In the genomic region with DNA sequence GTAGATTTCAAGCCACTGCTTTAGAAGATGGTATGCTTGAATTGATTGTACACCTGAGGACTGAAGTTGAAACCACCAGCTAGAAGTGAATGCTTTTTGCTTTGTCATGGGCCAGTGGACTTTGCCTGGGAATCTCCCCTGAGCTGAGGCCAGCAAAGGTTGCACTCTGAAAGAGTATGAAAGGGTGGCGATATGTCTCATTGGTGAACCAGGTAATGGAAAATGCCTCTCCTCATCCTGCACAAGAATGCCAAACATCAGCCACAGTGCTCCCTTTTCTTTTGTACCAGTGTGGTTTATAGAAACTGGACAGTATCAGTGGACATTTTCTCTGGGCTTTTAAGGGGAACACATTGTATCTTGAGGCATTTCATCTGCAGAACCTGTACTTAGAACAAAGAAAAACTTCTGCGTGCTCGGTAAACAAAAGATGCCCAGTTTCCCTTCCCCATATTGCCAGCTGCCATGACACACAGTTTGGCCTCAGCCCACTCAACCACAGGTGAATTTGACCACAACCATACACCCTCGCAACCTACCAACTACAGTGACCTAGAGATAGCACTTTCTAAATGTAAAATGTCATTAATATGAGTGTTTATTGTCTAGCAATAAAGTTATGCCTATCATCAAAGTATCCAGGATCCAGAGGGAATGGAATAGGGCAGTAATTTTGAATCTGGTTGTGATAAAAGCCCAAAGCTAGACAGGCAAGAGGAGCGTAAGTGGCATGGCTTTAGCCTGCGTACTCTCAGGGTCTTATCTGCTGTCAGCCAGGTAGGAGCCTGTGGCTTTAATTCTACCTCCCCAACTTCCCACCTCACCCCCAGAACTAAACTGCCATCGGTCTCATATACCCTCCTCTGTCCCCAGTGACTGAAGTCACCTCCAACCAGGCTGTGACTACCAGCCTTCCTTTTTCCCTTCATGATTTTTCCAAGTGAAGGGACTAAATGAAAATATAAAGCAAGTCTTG, we compare ENCODE assay signal across 10 cellular contexts.
DNase-seq lines count a peak whose midpoint lies in the region; ATAC-seq, FAIRE-seq and TF ChIP-seq lines count a peak whose summit lies in the region.
"Had no signal": no experiment of that assay in that cellular context is flagged by ENCODE, and none has a peak within 500 bp of the region (broad histone marks: within the 10 kb centered on the region; RNA-seq: fewer than 3 reads in every experiment).

No MANE protein-coding gene starts in this region.

- ATAC-seq in GM18517 (IDR thresholded peaks at IDR 0.05; ENCODE audit: unreplicated experiment): peak; percentile 83
- peak; percentile 83 for ATAC-seq in GM21717 (IDR thresholded peaks at IDR 0.05; ENCODE audit: unreplicated experiment)
- ATAC-seq in HG03469 (IDR thresholded peaks at IDR 0.05; ENCODE audit: unreplicated experiment): peak; percentile 63
- ATAC-seq in HepG2: peak; percentile 98

- peak; percentile 80 for FAIRE-seq in HepG2 (lab: Jason Lieb, UNC)

- H2AFZ ChIP-seq in HepG2 (ENCODE audit: low read length) (peak overlapping the region; percentile 81), smooth muscle cell (ENCODE audit: low read depth) (no peak overlapping the region)

- TF ChIP-seq CTCF in HepG2 (CRISPR knock-in tag; IDR thresholded peaks at IDR 0.05) (no peak; the same call in 1 of the 2 replicates), smooth muscle cell (IDR thresholded peaks at IDR 0.05; ENCODE audit: borderline replicate concordance, insufficient read depth, poor library complexity, severe bottlenecking) (no peak)

- TF ChIP-seq EP300 in HepG2 (IDR thresholded peaks at IDR 0.05; ENCODE audit: low read depth in 2 of 2, low read length in 2 of 2): peak; percentile 42 to 92; a peak in 3 of 4 replicates
- TF ChIP-seq EP300 in HepG2 (CRISPR knock-in tag; IDR thresholded peaks at IDR 0.05; ENCODE audit: borderline replicate concordance): peak; percentile 89

- H3K4me1 ChIP-seq in HepG2 (ENCODE audit: insufficient read depth, low read length) (peaks cover 34% of the 10 kb centered on the region), smooth muscle cell (ENCODE audit: low read depth) (peaks cover 8% of the 10 kb centered on the region)

- no peaks in the 10 kb centered on the region for H3F3A ChIP-seq in smooth muscle cell (ENCODE audit: low read depth)

- DNase-seq in HepG2 (ENCODE audit: low spot score) (peak; percentile 93), cerebellum (ENCODE audit: low spot score) (no peak), cerebellar nuclear complex (lab: John Stamatoyannopoulos, UW) (no peak), smooth muscle cell (lab: John Stamatoyannopoulos, UW; ENCODE audit: unreplicated experiment) (no peak)
- DNase-seq in stimulated activated CD4-positive, alpha-beta T cell treated with anti-CD3 and anti-CD28 coated beads, Interleukin-4, amount 100 ng/mL, for 4 hours: no peak
- DNase-seq: immature natural killer cell had no signal

- H4K20me1 ChIP-seq in HepG2 (ENCODE audit: insufficient read depth, low read length) (no peaks in the 10 kb centered on the region), smooth muscle cell (ENCODE audit: low read depth) (no peaks in the 10 kb centered on the region)

- BruUV-seq in HepG2 (replicated peaks; lab: Mats Ljungman, UMichigan): TSS peak; percentile 99

- CTCF ChIA-PET in HepG2 (lab: Yijun Ruan, JAX; ENCODE audit: low intra/inter-chr PET ratio, low total read pairs): no interaction called here

- in situ Hi-C loops in HepG2 (cut with HindIII; ENCODE audit: extremely low pct_ligation_motif_present, low pct_unique_long_range_greater_than_20kb): no loop called here

- H3K36me3 ChIP-seq in HepG2 (replicated peaks in 1 of 2; ENCODE audit: control insufficient read depth in 1 of 2, insufficient read depth in 2 of 2, low read length in 2 of 2) (no peaks in the 10 kb centered on the region), smooth muscle cell (ENCODE audit: low read depth) (no peaks in the 10 kb centered on the region)

- no peaks in the 10 kb centered on the region for H3K9me3 ChIP-seq in HepG2 (ENCODE audit: low read length)
- no peaks in the 10 kb centered on the region for H3K9me3 ChIP-seq in smooth muscle cell (replicated peaks; ENCODE audit: low read depth)

- H3K79me2 ChIP-seq in HepG2 (ENCODE audit: insufficient read depth, low read length): no peaks in the 10 kb centered on the region
- H3K79me2 ChIP-seq in smooth muscle cell (ENCODE audit: low read depth): no peaks in the 10 kb centered on the region

- POLR2A ChIA-PET in HepG2 (lab: Yijun Ruan, JAX): interaction anchor here (0.9 to 1.4 kb wide), 4 partner anchors 9 to 60 kb away, joined by 3 to 12 read pairs (median 4); no protein-coding TSS in a partner anchor

- peak overlapping the region; percentile 22; the same call in 1 of the 2 replicates for H3K9ac ChIP-seq in HepG2 (ENCODE audit: insufficient read depth, low read depth, low read length)
- H3K9ac ChIP-seq in smooth muscle cell (ENCODE audit: low read depth): no peak overlapping the region

- H3K27me3 ChIP-seq in HepG2 (ENCODE audit: control insufficient read depth in 1 of 2, insufficient read depth in 2 of 2, low read length in 2 of 2): no peaks in the 10 kb centered on the region
- no peaks in the 10 kb centered on the region for H3K27me3 ChIP-seq in smooth muscle cell (ENCODE audit: low read depth)

- H3K4me3 ChIP-seq in HepG2 (replicated peaks in 1 of 3; ENCODE audit: insufficient read depth in 1 of 3, low read depth in 2 of 3, low read length in 3 of 3) (peak overlapping the region in 2 of 3 experiments; percentile 6 to 33; a peak in 1 of 6 replicates), smooth muscle cell (no peak overlapping the region)
- H3K4me3 ChIP-seq: skin epidermis had no signal

- intact Hi-C loops in HepG2 (cut with micrococcal nuclease; ENCODE audit: unreplicated experiment): loop anchor here (2.0 to 10.0 kb wide), 3 partner anchors 31 to 83 kb away; a partner anchor contains a TSS

- H3K4me2 ChIP-seq in HepG2 (ENCODE audit: low read depth, low read length): peak overlapping the region; percentile 68
- no peak overlapping the region for H3K4me2 ChIP-seq in smooth muscle cell

- peak in 1 of 2 experiments; percentile 16; a peak in 1 of 4 replicates for TF ChIP-seq POLR2A in HepG2 (IDR thresholded peaks at IDR 0.05; ENCODE audit: insufficient read depth in 1 of 2, low read depth in 2 of 2, low read length in 2 of 2)

- TF ChIP-seq RAD21 in HepG2 (CRISPR knock-in tag; IDR thresholded peaks at IDR 0.05): no peak

- peak overlapping the region; percentile 87 for H3K27ac ChIP-seq in HepG2 (ENCODE audit: extremely low read length, insufficient read depth, low read length)
- no peak overlapping the region for H3K27ac ChIP-seq in smooth muscle cell (ENCODE audit: low read depth)

- 67% methylated on average over 7 of the region's 7 CpGs for WGBS in HepG2 (ENCODE audit: low lambda C conversion rate)
- 90% methylated on average over 7 of the region's 7 CpGs for WGBS in smooth muscle cell (ENCODE audit: low lambda C conversion rate)

TF ChIP-seq in HepG2, 621 proteins besides CTCF, POLR2A, EP300 and RAD21 (continues in another document):
- TF ChIP-seq, protein P1, sequence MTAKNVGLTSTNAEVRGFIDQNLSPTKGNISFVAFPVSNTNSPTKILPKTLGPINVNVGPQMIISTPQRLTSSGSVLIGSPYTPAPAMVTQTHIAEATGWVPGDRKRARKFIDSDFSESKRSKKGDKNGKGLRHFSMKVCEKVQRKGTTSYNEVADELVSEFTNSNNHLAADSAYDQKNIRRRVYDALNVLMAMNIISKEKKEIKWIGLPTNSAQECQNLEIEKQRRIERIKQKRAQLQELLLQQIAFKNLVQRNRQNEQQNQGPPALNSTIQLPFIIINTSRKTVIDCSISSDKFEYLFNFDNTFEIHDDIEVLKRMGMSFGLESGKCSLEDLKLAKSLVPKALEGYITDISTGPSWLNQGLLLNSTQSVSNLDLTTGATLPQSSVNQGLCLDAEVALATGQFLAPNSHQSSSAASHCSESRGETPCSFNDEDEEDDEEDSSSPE (CRISPR knock-in tag; IDR thresholded peaks at IDR 0.05): no peak
- TF ChIP-seq TBX2 (CRISPR knock-in tag; IDR thresholded peaks at IDR 0.05; ENCODE audit: borderline replicate concordance) (peak; percentile 46; the same call in 1 of the 2 replicates), ZSCAN21 (CRISPR knock-in tag; IDR thresholded peaks at IDR 0.05; ENCODE audit: borderline replicate concordance) (no peak), MEIS1 (CRISPR knock-in tag; IDR thresholded peaks at IDR 0.05; ENCODE audit: borderline replicate concordance) (no peak), RBM22 (optimal IDR thresholded peaks at IDR 0.05; ENCODE audit: low read length) (no peak), SMC3 (IDR thresholded peaks at IDR 0.05; ENCODE audit: low read length) (no peak), ZNF792 (CRISPR knock-in tag; IDR thresholded peaks at IDR 0.05) (peak; percentile 54; the same call in 1 of the 2 replicates)
- TF ChIP-seq, protein P2, sequence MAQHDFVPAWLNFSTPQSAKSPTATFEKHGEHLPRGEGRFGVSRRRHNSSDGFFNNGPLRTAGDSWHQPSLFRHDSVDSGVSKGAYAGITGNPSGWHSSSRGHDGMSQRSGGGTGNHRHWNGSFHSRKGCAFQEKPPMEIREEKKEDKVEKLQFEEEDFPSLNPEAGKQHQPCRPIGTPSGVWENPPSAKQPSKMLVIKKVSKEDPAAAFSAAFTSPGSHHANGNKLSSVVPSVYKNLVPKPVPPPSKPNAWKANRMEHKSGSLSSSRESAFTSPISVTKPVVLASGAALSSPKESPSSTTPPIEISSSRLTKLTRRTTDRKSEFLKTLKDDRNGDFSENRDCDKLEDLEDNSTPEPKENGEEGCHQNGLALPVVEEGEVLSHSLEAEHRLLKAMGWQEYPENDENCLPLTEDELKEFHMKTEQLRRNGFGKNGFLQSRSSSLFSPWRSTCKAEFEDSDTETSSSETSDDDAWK (CRISPR knock-in tag; IDR thresholded peaks at IDR 0.05): no peak
- TF ChIP-seq, protein P3, sequence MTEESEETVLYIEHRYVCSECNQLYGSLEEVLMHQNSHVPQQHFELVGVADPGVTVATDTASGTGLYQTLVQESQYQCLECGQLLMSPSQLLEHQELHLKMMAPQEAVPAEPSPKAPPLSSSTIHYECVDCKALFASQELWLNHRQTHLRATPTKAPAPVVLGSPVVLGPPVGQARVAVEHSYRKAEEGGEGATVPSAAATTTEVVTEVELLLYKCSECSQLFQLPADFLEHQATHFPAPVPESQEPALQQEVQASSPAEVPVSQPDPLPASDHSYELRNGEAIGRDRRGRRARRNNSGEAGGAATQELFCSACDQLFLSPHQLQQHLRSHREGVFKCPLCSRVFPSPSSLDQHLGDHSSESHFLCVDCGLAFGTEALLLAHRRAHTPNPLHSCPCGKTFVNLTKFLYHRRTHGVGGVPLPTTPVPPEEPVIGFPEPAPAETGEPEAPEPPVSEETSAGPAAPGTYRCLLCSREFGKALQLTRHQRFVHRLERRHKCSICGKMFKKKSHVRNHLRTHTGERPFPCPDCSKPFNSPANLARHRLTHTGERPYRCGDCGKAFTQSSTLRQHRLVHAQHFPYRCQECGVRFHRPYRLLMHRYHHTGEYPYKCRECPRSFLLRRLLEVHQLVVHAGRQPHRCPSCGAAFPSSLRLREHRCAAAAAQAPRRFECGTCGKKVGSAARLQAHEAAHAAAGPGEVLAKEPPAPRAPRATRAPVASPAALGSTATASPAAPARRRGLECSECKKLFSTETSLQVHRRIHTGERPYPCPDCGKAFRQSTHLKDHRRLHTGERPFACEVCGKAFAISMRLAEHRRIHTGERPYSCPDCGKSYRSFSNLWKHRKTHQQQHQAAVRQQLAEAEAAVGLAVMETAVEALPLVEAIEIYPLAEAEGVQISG (CRISPR knock-in tag; IDR thresholded peaks at IDR 0.05): no peak
